Comparison of ENCODE assay signal across 16 cellular contexts in genomic region chr11:35118906-35119305, GRCh38. TPM values are rescaled to one million over a fixed set of nuclear protein-coding genes. Genes with fewer than 3 reads are reported as not detected.
DNase-seq lines count a peak whose midpoint lies in the region; ATAC-seq, FAIRE-seq and TF ChIP-seq lines count a peak whose summit lies in the region.
"Had no signal": no experiment of that assay in that cellular context is flagged by ENCODE, and none has a peak within 500 bp of the region (broad histone marks: within the 10 kb centered on the region; RNA-seq: fewer than 3 reads in every experiment).

No MANE protein-coding gene starts in this region.

- DNase-seq in GM12891 (ENCODE audit: insufficient read length, low spot score), result no peak
- no peak for DNase-seq in NOMO-1 treated with dmso at 0.1 percent for 144 hours (lab: John Stamatoyannopoulos, UW; ENCODE audit: unreplicated experiment)
- DNase-seq in CD14-positive monocyte (ENCODE audit: low spot score), result no peak
- DNase-seq in NCI-H1105 (lab: John Stamatoyannopoulos, UW), result no peak
- no peak for DNase-seq in ureter (ENCODE audit: low spot score)
- DNase-seq: activated CD4-positive, alpha-beta memory T cell treated with anti-CD3 and anti-CD28 coated beads, Interleukin-2, amount 10 ng/mL, durations not matched to agents 7 days and 5 days; dorsolateral prefrontal cortex; foreskin keratinocyte; NCI-H187; stimulated activated CD4-positive, alpha-beta T cell treated with anti-CD3 and anti-CD28 coated beads, Interleukin-12 subunit alpha, Interleukin-12 subunit beta, amount 100 ng/mL, for 4 hours; T-helper 17 cell had no signal

- intact Hi-C loops in CD14-positive monocyte (cut with micrococcal nuclease), result no loop called here

- H3K4me3 Mint-ChIP-seq in CD14-positive monocyte, result no peak overlapping the region
- H3K4me3 Mint-ChIP-seq: activated CD4-positive, alpha-beta memory T cell treated with anti-CD3 and anti-CD28 coated beads, Interleukin-2, amount 10 ng/mL, durations not matched to agents 7 days and 5 days; neural crest cell; T-helper 17 cell had no signal

- ATAC-seq in GM19452 (IDR thresholded peaks at IDR 0.05; ENCODE audit: unreplicated experiment), result peak; percentile 81
- peak; percentile 65 for ATAC-seq in HG02840 (IDR thresholded peaks at IDR 0.05; ENCODE audit: low FRiP score, unreplicated experiment)
- ATAC-seq in HG03457 (IDR thresholded peaks at IDR 0.05; ENCODE audit: unreplicated experiment), result peak; percentile 42
- ATAC-seq: A549, foreskin keratinocyte, T-helper 17 cell had no signal

- H3K4me1 Mint-ChIP-seq in CD14-positive monocyte, result peaks cover 12% of the 10 kb centered on the region
- H3K4me1 Mint-ChIP-seq: neural crest cell had no signal

- no peaks in the 10 kb centered on the region for H3K27me3 Mint-ChIP-seq in CD14-positive monocyte (ENCODE audit: low read depth in 3 of 3)
- H3K27me3 Mint-ChIP-seq: T-helper 17 cell had no signal

- TF ChIP-seq POLR2A in GM12891 (IDR thresholded peaks at IDR 0.05; ENCODE audit: low read depth, low read length), result no peak

- no peak overlapping the region for H3K27ac Mint-ChIP-seq in CD14-positive monocyte
- H3K27ac Mint-ChIP-seq: activated CD4-positive, alpha-beta memory T cell treated with anti-CD3 and anti-CD28 coated beads, Interleukin-2, amount 10 ng/mL, durations not matched to agents 7 days and 5 days had no signal

- peaks cover 0 to 2% (median 0%) of the 10 kb centered on the region in 7 donors for H3K9me3 Mint-ChIP-seq in CD14-positive monocyte
- H3K9me3 Mint-ChIP-seq: activated CD4-positive, alpha-beta memory T cell treated with anti-CD3 and anti-CD28 coated beads, Interleukin-2, amount 10 ng/mL, durations not matched to agents 7 days and 5 days; neural crest cell had no signal

- FAIRE-seq in GM12891 (lab: Jason Lieb, UNC), result peak; percentile 75
- FAIRE-seq: A549 had no signal

- no peak for TF ChIP-seq CTCF in CD14-positive monocyte (IDR thresholded peaks at IDR 0.05)

- no peaks in the 10 kb centered on the region for H3K36me3 Mint-ChIP-seq in CD14-positive monocyte

TF ChIP-seq in GM12891, 5 proteins besides CTCF, POLR2A, EP300 and RAD21:
- TF ChIP-seq SPI1 (IDR thresholded peaks at IDR 0.05; ENCODE audit: low read depth, low read length), result peak; percentile 94
- peak; percentile 43 for TF ChIP-seq PAX5 (IDR thresholded peaks at IDR 0.05; ENCODE audit: insufficient read depth, low read length, severe bottlenecking)
- TF ChIP-seq TAF1 (IDR thresholded peaks at IDR 0.05; ENCODE audit: low read depth, low read length), result no peak
- TF ChIP-seq POU2F2 (IDR thresholded peaks at IDR 0.05; ENCODE audit: low read depth, low read length), result peak; percentile 63; the same call in 1 of the 2 replicates
- no peak for TF ChIP-seq POLR2AphosphoS5 (IDR thresholded peaks at IDR 0.05; ENCODE audit: low read depth, low read length)

RNA-seq across cellular contexts. Expression of gene CD44, which starts 20.1 kb away (rescaled TPM):
- 726 TPM for polyA plus RNA-seq in GM12891 (2012; ENCODE audit: low read depth, missing spikeins)
- polyA plus RNA-seq in CD14-positive monocyte, result 100 to 1,000 TPM; 415 to 531 TPM
- total RNA-seq in ureter, result 348 TPM
